1 cellular context compared by ENCODE assay signal in the genomic region with DNA sequence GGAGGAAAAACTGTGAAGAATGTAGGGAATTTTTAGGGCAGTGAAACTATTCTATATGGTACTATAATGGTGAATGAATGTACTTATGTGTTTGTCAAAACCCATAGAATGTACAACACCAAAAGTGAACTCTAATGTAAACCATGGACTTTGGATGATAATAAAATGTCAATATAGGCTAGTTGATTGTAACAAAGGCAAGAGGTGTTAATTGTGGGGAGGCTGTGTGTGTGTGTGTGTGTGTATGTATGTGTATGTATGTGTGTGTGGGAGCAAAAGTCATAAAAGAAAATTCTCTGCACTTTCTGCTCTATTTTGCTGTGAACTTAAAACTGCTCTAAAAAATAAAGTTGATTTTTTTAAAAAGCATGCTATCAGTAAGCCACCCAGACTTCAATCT.
A peak's percentile ranks its signal among the peaks of the same experiment; 100 is the strongest.
TF ChIP-seq lines count a peak whose summit lies in the region.

No MANE protein-coding gene starts in this region.

TF ChIP-seq in HepG2, 621 proteins besides CTCF, POLR2A, EP300 and RAD21 (continued from another document):
- TF ChIP-seq, protein P1, sequence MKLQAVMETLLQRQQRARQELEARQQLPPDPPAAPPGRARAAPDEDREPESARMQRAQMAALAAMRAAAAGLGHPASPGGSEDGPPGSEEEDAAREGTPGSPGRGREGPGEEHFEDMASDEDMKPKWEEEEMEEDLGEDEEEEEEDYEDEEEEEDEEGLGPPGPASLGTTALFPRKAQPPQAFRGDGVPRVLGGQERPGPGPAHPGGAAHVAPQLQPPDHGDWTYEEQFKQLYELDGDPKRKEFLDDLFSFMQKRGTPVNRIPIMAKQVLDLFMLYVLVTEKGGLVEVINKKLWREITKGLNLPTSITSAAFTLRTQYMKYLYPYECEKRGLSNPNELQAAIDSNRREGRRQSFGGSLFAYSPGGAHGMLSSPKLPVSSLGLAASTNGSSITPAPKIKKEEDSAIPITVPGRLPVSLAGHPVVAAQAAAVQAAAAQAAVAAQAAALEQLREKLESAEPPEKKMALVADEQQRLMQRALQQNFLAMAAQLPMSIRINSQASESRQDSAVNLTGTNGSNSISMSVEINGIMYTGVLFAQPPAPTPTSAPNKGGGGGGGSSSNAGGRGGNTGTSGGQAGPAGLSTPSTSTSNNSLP (IDR thresholded peaks at IDR 0.05; ENCODE audit: low read depth, low read length) = 0 out of 2 replicates have a peak, but pooled peaks have one; percentile 31
- TF ChIP-seq TBX3 (IDR thresholded peaks at IDR 0.05; ENCODE audit: borderline replicate concordance) (peak; percentile 95), ZFX (CRISPR knock-in tag; IDR thresholded peaks at IDR 0.05; ENCODE audit: low read depth) (no peak), KAT2B (IDR thresholded peaks at IDR 0.05; ENCODE audit: borderline replicate concordance, low read depth, low read length) (no peak), FOXA1 (IDR thresholded peaks at IDR 0.05) (peak; percentile 63), FOXA1 (CRISPR knock-in tag; IDR thresholded peaks at IDR 0.05) (no peak)
- TF ChIP-seq, protein P2, sequence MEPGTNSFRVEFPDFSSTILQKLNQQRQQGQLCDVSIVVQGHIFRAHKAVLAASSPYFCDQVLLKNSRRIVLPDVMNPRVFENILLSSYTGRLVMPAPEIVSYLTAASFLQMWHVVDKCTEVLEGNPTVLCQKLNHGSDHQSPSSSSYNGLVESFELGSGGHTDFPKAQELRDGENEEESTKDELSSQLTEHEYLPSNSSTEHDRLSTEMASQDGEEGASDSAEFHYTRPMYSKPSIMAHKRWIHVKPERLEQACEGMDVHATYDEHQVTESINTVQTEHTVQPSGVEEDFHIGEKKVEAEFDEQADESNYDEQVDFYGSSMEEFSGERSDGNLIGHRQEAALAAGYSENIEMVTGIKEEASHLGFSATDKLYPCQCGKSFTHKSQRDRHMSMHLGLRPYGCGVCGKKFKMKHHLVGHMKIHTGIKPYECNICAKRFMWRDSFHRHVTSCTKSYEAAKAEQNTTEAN (CRISPR knock-in tag; conservative IDR thresholded peaks at IDR 0.05) = 0 out of 2 replicates have a peak, but pooled peaks have one; percentile 19
- TF ChIP-seq, protein P3, sequence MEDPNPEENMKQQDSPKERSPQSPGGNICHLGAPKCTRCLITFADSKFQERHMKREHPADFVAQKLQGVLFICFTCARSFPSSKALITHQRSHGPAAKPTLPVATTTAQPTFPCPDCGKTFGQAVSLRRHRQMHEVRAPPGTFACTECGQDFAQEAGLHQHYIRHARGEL (CRISPR knock-in tag; IDR thresholded peaks at IDR 0.05) = no peak
